ENCODE assay signal across 8 cellular contexts in genomic region chr9:94867281-94867841, GRCh38.
A peak's percentile ranks its signal among the peaks of the same experiment; 100 is the strongest.
DNase-seq lines count a peak whose midpoint lies in the region; ATAC-seq and TF ChIP-seq lines count a peak whose summit lies in the region.

No MANE protein-coding gene starts in this region.

- peaks cover 63 to 75% of the 10 kb centered on the region in 2 experiments for H3K4me1 ChIP-seq in SK-N-SH (ENCODE audit: control insufficient read depth in 1 of 2, insufficient read depth in 2 of 2, low read depth in 1 of 2, low read length in 1 of 2)

- no peaks in the 10 kb centered on the region for H3K9me3 ChIP-seq in SK-N-SH

- TF ChIP-seq CTCF in SK-N-SH (IDR thresholded peaks at IDR 0.05) (no peak), glutamatergic neuron (IDR thresholded peaks at IDR 0.05; ENCODE audit: partially characterized antibody, unreplicated experiment) (no peak)

- H3K4me2 ChIP-seq in SK-N-SH = peak overlapping the region; percentile 73

- H3K36me3 Mint-ChIP-seq in glutamatergic neuron (ENCODE audit: unreplicated experiment) = no peaks in the 10 kb centered on the region

- WGBS in SK-N-SH (ENCODE audit: low lambda C conversion rate) = 9% methylated on average over 8 of the region's 8 CpGs

- no peaks in the 10 kb centered on the region for H3K36me3 ChIP-seq in SK-N-SH (replicated peaks in 1 of 2; ENCODE audit: control insufficient read depth in 1 of 2, insufficient read depth in 2 of 2, low read length in 1 of 2)

- H3K27ac Mint-ChIP-seq in glutamatergic neuron (ENCODE audit: unreplicated experiment) = peak overlapping the region; percentile 5

- H3K27ac ChIP-seq in SK-N-SH (ENCODE audit: low read depth in 2 of 2, low read length in 1 of 2) = peak overlapping the region; percentile 97 to 100

- H3K4me3 Mint-ChIP-seq in glutamatergic neuron (ENCODE audit: unreplicated experiment) = no peak overlapping the region

- TF ChIP-seq RAD21 in SK-N-SH (IDR thresholded peaks at IDR 0.05; ENCODE audit: low read length) = no peak; the same call in 1 of the 2 replicates

- H4K20me1 ChIP-seq in SK-N-SH (ENCODE audit: insufficient read depth) = no peaks in the 10 kb centered on the region

- peaks cover 17% of the 10 kb centered on the region for H3K4me1 Mint-ChIP-seq in glutamatergic neuron (ENCODE audit: low read depth, unreplicated experiment)

- DNase-seq in GM04504 (ENCODE audit: low read depth) (peak; percentile 59), SK-N-SH (peak; percentile 17), glutamatergic neuron (no peak), retina (peak; percentile 22), NCI-H1694 treated with DMSO at 0.1 percent for 48 hours (lab: John Stamatoyannopoulos, UW) (no peak)
- DNase-seq in stimulated activated naive CD8-positive, alpha-beta T cell treated with anti-CD3 and anti-CD28 coated beads, Interleukin-15, Interleukin-2, amounts not matched to agents 100 U/mL and 50 U/mL, for 24 hours = no peak

- peak overlapping the region in 1 of 2 experiments; percentile 7; a peak in 1 of 4 replicates for H3K4me3 ChIP-seq in SK-N-SH (ENCODE audit: low read depth in 2 of 2, low read length in 1 of 2)

- no peak for ATAC-seq in GM18909 (IDR thresholded peaks at IDR 0.05; ENCODE audit: poor library complexity, unreplicated experiment)
- ATAC-seq in HG02678 (IDR thresholded peaks at IDR 0.05; ENCODE audit: unreplicated experiment) = no peak
- no peak for ATAC-seq in stimulated activated naive CD8-positive, alpha-beta T cell treated with anti-CD3 and anti-CD28 coated beads, Interleukin-15, Interleukin-2, amounts not matched to agents 100 U/mL and 50 U/mL, for 24 hours

- CTCF ChIA-PET in SK-N-SH (lab: Yijun Ruan, JAX) = interaction anchor here (0.7 to 3.8 kb wide), 13 partner anchors 40 to 401 kb away, joined by 3 to 22 read pairs (median 5); no protein-coding TSS in a partner anchor

- H2AFZ ChIP-seq in SK-N-SH (ENCODE audit: low read depth) = no peak overlapping the region

- no peaks in the 10 kb centered on the region for H3K27me3 ChIP-seq in SK-N-SH (ENCODE audit: insufficient read depth)

- H3K9me3 Mint-ChIP-seq in glutamatergic neuron (ENCODE audit: unreplicated experiment) = no peaks in the 10 kb centered on the region

- H3K27me3 Mint-ChIP-seq in glutamatergic neuron (ENCODE audit: unreplicated experiment) = no peaks in the 10 kb centered on the region

- POLR2A ChIA-PET in SK-N-SH (lab: Yijun Ruan, JAX) = interaction anchor here (0.9 to 1.6 kb wide), 4 partner anchors 53 to 159 kb away, joined by 3 to 4 read pairs (median 3); no protein-coding TSS in a partner anchor

- H3K9ac ChIP-seq in SK-N-SH = peak overlapping the region; percentile 64

- peaks cover 50% of the 10 kb centered on the region for H3F3A ChIP-seq in SK-N-SH (replicated peaks; ENCODE audit: insufficient read depth)

- H3K9me2 ChIP-seq in SK-N-SH = no peaks in the 10 kb centered on the region

- no peak for TF ChIP-seq EP300 in SK-N-SH (IDR thresholded peaks at IDR 0.05; ENCODE audit: borderline replicate concordance in 1 of 2, low read depth in 1 of 2, low read length in 1 of 2)

- peaks cover 10% of the 10 kb centered on the region for H3K79me2 ChIP-seq in SK-N-SH (ENCODE audit: insufficient read depth)

TF ChIP-seq in SK-N-SH, 30 proteins besides CTCF, POLR2A, EP300 and RAD21:
- 0 out of 2 replicates have a peak, but pooled peaks have one; percentile 11 for TF ChIP-seq ELF1 (IDR thresholded peaks at IDR 0.05)
- no peak for TF ChIP-seq MXI1 (IDR thresholded peaks at IDR 0.05; ENCODE audit: low read depth, low read length)
- TF ChIP-seq RXRA (IDR thresholded peaks at IDR 0.05; ENCODE audit: borderline replicate concordance, low read depth) = peak; percentile 79
- TF ChIP-seq FOSL2 (IDR thresholded peaks at IDR 0.05; ENCODE audit: borderline replicate concordance, low read depth) = no peak
- TF ChIP-seq PBX3 (IDR thresholded peaks at IDR 0.05) = peak; percentile 32; the same call in 1 of the 2 replicates
- TF ChIP-seq TEAD4 (IDR thresholded peaks at IDR 0.05; ENCODE audit: borderline replicate concordance, insufficient read depth) = peak; percentile 37; the same call in 1 of the 2 replicates

Comparison
In these comparisons a context has a peak if more than half of its experiments do, and no peak if none do; other contexts are left out.
1. DNase-seq: peak in GM04504 (single experiment), SK-N-SH (single experiment) and retina (single experiment); none in glutamatergic neuron (single experiment), NCI-H1694 treated with DMSO at 0.1 percent for 48 hours (single experiment) and stimulated activated naive CD8-positive, alpha-beta T cell treated with anti-CD3 and anti-CD28 coated beads, Interleukin-15, Interleukin-2, amounts not matched to agents 100 U/mL and 50 U/mL, for 24 hours (single experiment).